Comparison of ENCODE assay signal across 1 cellular context in genomic region chr12:67364228-67364627, GRCh38.
TF ChIP-seq lines count a peak whose summit lies in the region.

No MANE protein-coding gene starts in this region.

TF ChIP-seq in WTC11, 78 proteins besides CTCF, POLR2A, EP300 and RAD21 (continued from another document):
- TF ChIP-seq HMGXB4 (CRISPR knock-in tag; IDR thresholded peaks at IDR 0.05) (no peak), NFE2L1 (CRISPR knock-in tag; IDR thresholded peaks at IDR 0.05) (no peak), JAZF1 (CRISPR knock-in tag; IDR thresholded peaks at IDR 0.05) (no peak)
TF ChIP-seq in WTC11: peak in this region for 0.
